In the genomic region with DNA sequence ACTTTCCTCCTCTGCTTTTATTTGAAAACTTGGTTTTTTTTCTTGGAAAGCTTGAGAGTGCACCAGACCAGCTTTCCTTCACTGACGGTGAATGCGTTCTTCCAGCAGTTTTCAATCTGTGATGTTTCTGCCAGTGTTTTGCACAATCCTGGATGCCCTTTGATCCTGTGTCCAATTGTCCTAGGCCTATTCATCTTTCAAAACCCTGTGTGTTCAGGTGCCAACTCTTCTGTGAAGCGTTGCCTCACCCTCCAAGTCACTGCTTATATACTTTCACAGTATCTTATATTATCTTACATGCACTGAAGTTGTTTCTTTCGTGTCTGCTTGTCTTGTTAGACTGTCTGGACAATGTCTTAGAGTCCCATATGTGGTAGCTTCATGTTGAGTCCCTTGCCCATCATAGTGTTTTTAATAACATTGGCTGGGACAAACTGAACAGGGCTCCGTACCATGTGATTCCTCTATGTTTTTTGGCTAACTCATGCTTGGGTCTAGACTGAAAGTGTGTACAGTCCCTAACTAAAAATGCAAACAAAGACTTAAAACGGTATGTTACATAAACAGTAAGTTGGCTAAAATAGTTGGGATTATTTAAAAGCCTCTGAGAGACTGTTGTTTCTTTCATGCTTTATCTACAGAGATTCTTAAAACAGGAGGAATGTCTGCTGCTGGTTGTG, we compare ENCODE assay signal across 1 cellular context.
TF ChIP-seq lines count a peak whose summit lies in the region.

No MANE protein-coding gene starts in this region.

TF ChIP-seq in GM23338, 12 proteins besides CTCF, POLR2A, EP300 and RAD21 (continued from another document):
- no peak for TF ChIP-seq CREB1 (CRISPR knock-in tag; IDR thresholded peaks at IDR 0.05; ENCODE audit: low read depth)
